28 cellular contexts compared by ENCODE assay signal in genomic region chrX:37580080-37580479, GRCh38.
"Had no signal": no experiment of that assay in that cellular context is flagged by ENCODE, and none has a peak within 500 bp of the region (broad histone marks: within the 10 kb centered on the region; RNA-seq: fewer than 3 reads in every experiment).

No MANE protein-coding gene starts in this region.

- ATAC-seq: effector memory CD8-positive, alpha-beta T cell; gastrocnemius medialis; left cardiac atrium; left ventricle myocardium superior; lower lobe of right lung; natural killer cell treated with Interleukin-12 subunit alpha and Interleukin-12 subunit beta and Interleukin-15 and Interleukin-18, amount 100 ng/mL, for 72 hours; pancreas; sciatic nerve; stimulated activated naive CD8-positive, alpha-beta T cell treated with anti-CD3 and anti-CD28 coated beads, Interleukin-15, amount 100 ng/mL, for 72 hours; upper lobe of right lung had no signal

- H3K27ac ChIP-seq: gastrocnemius medialis, lower lobe of right lung, neutrophil, pancreas, right atrium auricular region, suprapubic skin, transverse colon, upper lobe of right lung, uterus had no signal

- H3K4me2 ChIP-seq: smooth muscle cell had no signal

- H3K36me3 Mint-ChIP-seq: memory B cell; natural killer cell treated with Interleukin-12 subunit alpha and Interleukin-12 subunit beta and Interleukin-15 and Interleukin-18, amount 100 ng/mL, for 72 hours had no signal

- H3K9me3 Mint-ChIP-seq: effector memory CD8-positive, alpha-beta T cell; memory B cell; neural crest cell; stimulated activated naive CD8-positive, alpha-beta T cell treated with anti-CD3 and anti-CD28 coated beads, Interleukin-15, amount 100 ng/mL, for 72 hours had no signal

- H3K4me1 Mint-ChIP-seq: memory B cell; neural crest cell; stimulated activated naive CD8-positive, alpha-beta T cell treated with anti-CD3 and anti-CD28 coated beads, Interleukin-15, amount 100 ng/mL, for 72 hours had no signal

- H3K27me3 Mint-ChIP-seq: effector memory CD8-positive, alpha-beta T cell; natural killer cell treated with Interleukin-12 subunit alpha and Interleukin-12 subunit beta and Interleukin-15 and Interleukin-18, amount 100 ng/mL, for 72 hours had no signal

- H3K4me1 ChIP-seq: gastrocnemius medialis, lower lobe of right lung, pancreas, right atrium auricular region, suprapubic skin, transverse colon, upper lobe of right lung, uterus had no signal

- DNase-seq: cortex of kidney; effector memory CD8-positive, alpha-beta T cell; foreskin fibroblast; gastrocnemius medialis; head of caudate nucleus; left cardiac atrium; left ventricle myocardium superior; lower lobe of right lung; pancreas; stimulated activated CD4-positive, alpha-beta T cell treated with anti-CD3 and anti-CD28 coated beads, Interleukin-12 subunit alpha, Interleukin-12 subunit beta, amount 100 ng/mL, for 4 hours; stimulated activated CD4-positive, alpha-beta T cell treated with anti-CD3 and anti-CD28 coated beads, Interleukin-1b, Interleukin-23, amount 100 ng/mL, for 48 hours; stimulated activated CD4-positive, alpha-beta T cell treated with anti-CD3 and anti-CD28 coated beads, Interleukin-4, amount 100 ng/mL, for 1 hour; stimulated activated CD8-positive, alpha-beta memory T cell treated with anti-CD3 and anti-CD28 coated beads, Interleukin-4, amount 100 ng/mL, for 48 hours; stimulated activated naive CD4-positive, alpha-beta T cell; stimulated activated naive CD8-positive, alpha-beta T cell treated with anti-CD3 and anti-CD28 coated beads, Interleukin-15, amount 100 ng/mL, for 72 hours; transverse colon; upper lobe of right lung; uterus had no signal

- H3K27ac Mint-ChIP-seq: effector memory CD8-positive, alpha-beta T cell; memory B cell; natural killer cell treated with Interleukin-12 subunit alpha and Interleukin-12 subunit beta and Interleukin-15 and Interleukin-18, amount 100 ng/mL, for 72 hours; stimulated activated naive CD8-positive, alpha-beta T cell treated with anti-CD3 and anti-CD28 coated beads, Interleukin-15, amount 100 ng/mL, for 72 hours had no signal

- H3K36me3 ChIP-seq: gastrocnemius medialis, lower lobe of right lung, neutrophil, pancreas, right atrium auricular region, suprapubic skin, transverse colon, upper lobe of right lung, uterus had no signal

- H3K4me3 ChIP-seq: gastrocnemius medialis, lower lobe of right lung, pancreas, right atrium auricular region, smooth muscle cell, suprapubic skin, transverse colon, upper lobe of right lung, uterus had no signal

- H3K4me3 Mint-ChIP-seq: effector memory CD8-positive, alpha-beta T cell; memory B cell; natural killer cell treated with Interleukin-12 subunit alpha and Interleukin-12 subunit beta and Interleukin-15 and Interleukin-18, amount 100 ng/mL, for 72 hours; neural crest cell; stimulated activated naive CD8-positive, alpha-beta T cell treated with anti-CD3 and anti-CD28 coated beads, Interleukin-15, amount 100 ng/mL, for 72 hours had no signal

- H3K27me3 ChIP-seq: gastrocnemius medialis, neutrophil, pancreas, right atrium auricular region, suprapubic skin, transverse colon, upper lobe of right lung, uterus had no signal

- FAIRE-seq: endometrium, keratinocyte, pancreas had no signal

- H3K9me3 ChIP-seq: gastrocnemius medialis, lower lobe of right lung, neutrophil, pancreas, right atrium auricular region, suprapubic skin, transverse colon, upper lobe of right lung, uterus had no signal
